26 cellular contexts compared by ENCODE assay signal in genomic region chrX:145843196-145843595, GRCh38. TPM values are rescaled to one million over a fixed set of nuclear protein-coding genes. Genes with fewer than 3 reads are reported as not detected.
DNase-seq lines count a peak whose midpoint lies in the region; TF ChIP-seq lines count a peak whose summit lies in the region.
"Had no signal": no experiment of that assay in that cellular context is flagged by ENCODE, and none has a peak within 500 bp of the region (broad histone marks: within the 10 kb centered on the region; RNA-seq: fewer than 3 reads in every experiment).

No MANE protein-coding gene starts in this region.

- DNase-seq in SK-MEL-5 (ENCODE audit: low read depth, low spot score) (peak; percentile 79), endodermal cell (peak; percentile 77), medulla oblongata (ENCODE audit: extremely low spot score) (peak; percentile 73), substantia nigra (lab: John Stamatoyannopoulos, UW) (peak in 41 of 49 donors; percentile 1 to 57 (median 29)), NCI-H2196 (lab: John Stamatoyannopoulos, UW; ENCODE audit: unreplicated experiment) (no peak), vagina (ENCODE audit: extremely low spot score in 2 of 2) (no peak)
- DNase-seq in activated naive CD4-positive, alpha-beta T cell treated with anti-CD3 and anti-CD28 coated beads, Interleukin-2, amount 50 U/mL, for 16 hours, result no peak
- DNase-seq: activated CD4-positive, CD25-positive, alpha-beta regulatory T cell; activated CD8-positive, alpha-beta T cell treated with anti-CD3 and anti-CD28 coated beads for 36 hours; activated gamma-delta T cell; CD8-positive, alpha-beta T cell; DMS53; GF-D8; HCEC 1CT; heart right ventricle; KBM-7; MM.1S; NCI-H1417 treated with DMSO at 0.1 percent for 48 hours; NCI-H526 treated with DMSO at 0.1 percent for 48 hours; T1000 had no signal

- no peaks in the 10 kb centered on the region for H3K36me3 Mint-ChIP-seq in endodermal cell (ENCODE audit: low read depth)
- H3K36me3 Mint-ChIP-seq: CD8-positive, alpha-beta T cell had no signal

- 56 to 80% methylated on average over 1 to 4 of the region's 4 CpGs for WGBS in endodermal cell (ENCODE audit: insufficient coverage in 1 of 2, insufficient read length in 1 of 2), 2 experiments

- H3K9me3 ChIP-seq in endodermal cell (ENCODE audit: control insufficient read depth, low read length) (peaks cover 35% of the 10 kb centered on the region), vagina (no peaks in the 10 kb centered on the region)
- H3K9me3 ChIP-seq: breast epithelium, heart right ventricle, thoracic aorta had no signal

- H3K27ac ChIP-seq in endodermal cell (ENCODE audit: low read depth, low read length) (no peak overlapping the region), substantia nigra (ENCODE audit: low read depth, low read length, poor library complexity, severe bottlenecking) (peak overlapping the region; percentile 78), vagina (no peak overlapping the region)
- H3K27ac ChIP-seq: breast epithelium, heart right ventricle, thoracic aorta had no signal

- peaks cover 44% of the 10 kb centered on the region for H3K9me3 Mint-ChIP-seq in endodermal cell
- H3K9me3 Mint-ChIP-seq: CD8-positive, alpha-beta T cell; dendritic cell treated with granulocyte-macrophage colony-stimulating factor and Interleukin-4, amounts not matched to agents 40 ng/mL and 50 ng/mL, for 4 days had no signal

- H3K27me3 Mint-ChIP-seq in endodermal cell (ENCODE audit: insufficient read depth), result no peaks in the 10 kb centered on the region
- H3K27me3 Mint-ChIP-seq: activated CD8-positive, alpha-beta T cell treated with anti-CD3 and anti-CD28 coated beads for 36 hours; dendritic cell treated with granulocyte-macrophage colony-stimulating factor and Interleukin-4, amounts not matched to agents 40 ng/mL and 50 ng/mL, for 4 days had no signal

- no peaks in the 10 kb centered on the region for H3K27me3 ChIP-seq in endodermal cell (ENCODE audit: control insufficient read depth, insufficient read depth, low read length, poor library complexity, severe bottlenecking)
- no peaks in the 10 kb centered on the region for H3K27me3 ChIP-seq in vagina
- H3K27me3 ChIP-seq: heart right ventricle had no signal

- H3K27ac Mint-ChIP-seq in endodermal cell, result no peak overlapping the region
- H3K27ac Mint-ChIP-seq: activated CD8-positive, alpha-beta T cell treated with anti-CD3 and anti-CD28 coated beads for 36 hours; CD8-positive, alpha-beta T cell; dendritic cell treated with granulocyte-macrophage colony-stimulating factor and Interleukin-4, amounts not matched to agents 40 ng/mL and 50 ng/mL, for 4 days had no signal

- intact Hi-C loops in vagina (cut with DNase I), result no loop called here

- in situ Hi-C loops in SK-MEL-5 (cut with HindIII; ENCODE audit: low pct_unique_long_range_greater_than_20kb, low sequenced_read_pairs), result no loop called here

- H3K4me3 Mint-ChIP-seq in endodermal cell, result no peak overlapping the region
- H3K4me3 Mint-ChIP-seq: activated CD8-positive, alpha-beta T cell treated with anti-CD3 and anti-CD28 coated beads for 36 hours; CD8-positive, alpha-beta T cell; dendritic cell treated with granulocyte-macrophage colony-stimulating factor and Interleukin-4, amounts not matched to agents 40 ng/mL and 50 ng/mL, for 4 days had no signal

- H3K4me1 ChIP-seq in endodermal cell (ENCODE audit: control insufficient read depth, insufficient read depth, low read length) (no peaks in the 10 kb centered on the region), vagina (no peaks in the 10 kb centered on the region)
- H3K4me1 ChIP-seq: breast epithelium, heart right ventricle had no signal

- TF ChIP-seq CTCF in endodermal cell (conservative IDR thresholded peaks at IDR 0.05), result no peak
- TF ChIP-seq CTCF in vagina (IDR thresholded peaks at IDR 0.05), result no peak

- peaks cover 7% of the 10 kb centered on the region for H3K4me1 Mint-ChIP-seq in endodermal cell

- no peaks in the 10 kb centered on the region for H3K36me3 ChIP-seq in endodermal cell (ENCODE audit: control insufficient read depth, insufficient read depth, low read length)
- no peaks in the 10 kb centered on the region for H3K36me3 ChIP-seq in vagina
- H3K36me3 ChIP-seq: breast epithelium, heart right ventricle, thoracic aorta had no signal

- H3K9ac ChIP-seq in endodermal cell (ENCODE audit: extremely low read depth, low read length, poor library complexity, severe bottlenecking), result no peak overlapping the region

- no peak for TF ChIP-seq POLR2A in vagina (IDR thresholded peaks at IDR 0.05)

- H3K4me3 ChIP-seq in endodermal cell (ENCODE audit: low read length), result no peak overlapping the region
- no peak overlapping the region for H3K4me3 ChIP-seq in vagina
- H3K4me3 ChIP-seq: breast epithelium, heart right ventricle, lung, thoracic aorta had no signal

RNA-seq across cellular contexts. Expression of gene SLITRK2, which starts 25.6 kb away (rescaled TPM):
- 0.69 and 1.1 TPM in 2 replicates for total RNA-seq in SK-MEL-5 (2014; rRNA removed; shearing (Covaris generic))
- 2.6 and 4.2 TPM in 2 replicates for polyA plus RNA-seq in SK-MEL-5 (2015; cell fraction: cytosol; rRNA removed)
- polyA plus RNA-seq in SK-MEL-5 (2015; cell fraction: nucleus; rRNA removed), result 7.6 and 11.3 TPM in 2 replicates
- 10 to 100 TPM; 24.4 to 31.5 TPM for total RNA-seq in endodermal cell
- polyA plus RNA-seq in endodermal cell (2013, experiment 1 of 2), result 0.32 TPM
- polyA plus RNA-seq in endodermal cell (2013, experiment 2 of 2), result 0.33 TPM
- 0.49 TPM for total RNA-seq in vagina
- total RNA-seq: activated CD8-positive, alpha-beta T cell treated with anti-CD3 and anti-CD28 coated beads for 36 hours; CD8-positive, alpha-beta T cell; myocyte; osteocyte had no signal

Comparison
In these comparisons a context has a peak if more than half of its experiments do, and no peak if none do; other contexts are left out.
1. DNase-seq: peak in SK-MEL-5 (single experiment), endodermal cell (single experiment), medulla oblongata (single experiment) and substantia nigra (41 of 49); none in NCI-H2196 (single experiment), activated naive CD4-positive, alpha-beta T cell treated with anti-CD3 and anti-CD28 coated beads, Interleukin-2, amount 50 U/mL, for 16 hours (single experiment) and vagina (0 of 2).
2. RNA of gene SLITRK2, which starts 25.6 kb away (total RNA-seq): 24.4 to 31.5 TPM in endodermal cell; 0.69 to 1.1 TPM in SK-MEL-5 and 0.49 TPM in vagina (single experiment); every median in the first group is over 10 times any median in the second.